12 cellular contexts compared by ENCODE assay signal in the genomic region with DNA sequence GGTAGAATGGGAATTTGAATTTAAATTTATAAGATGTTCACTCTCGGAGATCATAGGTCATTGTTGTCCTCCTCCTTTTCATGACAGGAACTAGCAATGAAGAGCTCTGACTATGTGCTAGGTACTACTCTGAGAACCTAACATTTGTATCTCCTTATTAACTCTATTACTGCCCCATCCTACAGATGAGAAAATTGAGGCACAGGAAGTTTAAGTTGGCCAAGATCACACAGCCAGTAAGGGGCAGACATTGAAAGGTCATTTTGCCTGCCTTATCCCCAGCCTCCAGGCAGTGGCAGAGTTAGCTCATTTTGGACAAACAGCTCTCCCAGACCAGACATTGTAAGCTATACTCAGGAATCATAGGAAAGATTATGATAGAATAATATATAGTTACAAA. TPM values are rescaled to one million over a fixed set of nuclear protein-coding genes. Genes with fewer than 3 reads are reported as not detected.
DNase-seq lines count a peak whose midpoint lies in the region; TF ChIP-seq lines count a peak whose summit lies in the region.
"Had no signal": no experiment of that assay in that cellular context is flagged by ENCODE, and none has a peak within 500 bp of the region (broad histone marks: within the 10 kb centered on the region; RNA-seq: fewer than 3 reads in every experiment).

No MANE protein-coding gene starts in this region.

- intact Hi-C loops in mammary epithelial cell (cut with micrococcal nuclease) (loop anchor here (1.0 to 10.0 kb wide), 8 partner anchors 29 to 411 kb away; a partner anchor contains a TSS), colonic mucosa (cut with DNase I) (loop anchor here (5.0 kb wide), 1 partner anchor 87 kb away; no protein-coding TSS in a partner anchor)

- TF ChIP-seq CTCF in LNCaP clone FGC (IDR thresholded peaks at IDR 0.05; ENCODE audit: control insufficient read depth, extremely low read depth, insufficient read depth) (peak; percentile 19; the same call in 1 of the 2 replicates), mammary epithelial cell (conservative IDR thresholded peaks at IDR 0.05 in 1 of 2, IDR thresholded peaks at IDR 0.05 in 1 of 2; ENCODE audit: extremely low read depth in 1 of 2, insufficient read depth in 1 of 2, low read depth in 1 of 2, low read length in 2 of 2) (peak; percentile 10 to 53), colonic mucosa (IDR thresholded peaks at IDR 0.05) (no peak)

- H3K27me3 ChIP-seq in CD8-positive, alpha-beta memory T cell (ENCODE audit: insufficient read depth, low read length, poor library complexity, severe bottlenecking): no peaks in the 10 kb centered on the region
- H3K27me3 ChIP-seq in mammary epithelial cell (ENCODE audit: insufficient read depth, low read length): no peaks in the 10 kb centered on the region
- no peaks in the 10 kb centered on the region for H3K27me3 ChIP-seq in colonic mucosa
- H3K27me3 ChIP-seq: heart right ventricle had no signal

- no peak overlapping the region for H2AFZ ChIP-seq in mammary epithelial cell (ENCODE audit: low read depth, low read length)

- no peaks in the 10 kb centered on the region for H4K20me1 ChIP-seq in mammary epithelial cell (ENCODE audit: insufficient read depth, low read length)

- 89% methylated on average over 1 of the region's 1 CpG for WGBS in mammary epithelial cell (ENCODE audit: low coverage, missing lambda C conversion rate)

- BruUV-seq in mammary epithelial cell (replicated peaks; lab: Mats Ljungman, UMichigan): no TSS peak

- peaks cover 59 to 73% (median 70%) of the 10 kb centered on the region in 3 donors for H3K4me1 Mint-ChIP-seq in CD8-positive, alpha-beta memory T cell
- H3K4me1 Mint-ChIP-seq: brain, nephron progenitor cell had no signal

- peak overlapping the region; percentile 36 to 99 (median 97) for H3K27ac Mint-ChIP-seq in CD8-positive, alpha-beta memory T cell
- H3K27ac Mint-ChIP-seq: brain, nephron progenitor cell had no signal

- H3K4me3 ChIP-seq in CD8-positive, alpha-beta memory T cell (ENCODE audit: low read length): no peak overlapping the region
- no peak overlapping the region for H3K4me3 ChIP-seq in LNCaP clone FGC (ENCODE audit: low read depth, low read length)
- H3K4me3 ChIP-seq in mammary epithelial cell (replicated peaks in 1 of 3; ENCODE audit: insufficient read depth in 1 of 3, low read depth in 2 of 3, low read length in 3 of 3): no peak overlapping the region
- no peak overlapping the region for H3K4me3 ChIP-seq in colonic mucosa
- H3K4me3 ChIP-seq: thoracic aorta had no signal

- dilution Hi-C loops in mammary epithelial cell (cut with HindIII; ENCODE audit: low sequenced_read_pairs): no loop called here

- H3K4me2 ChIP-seq in mammary epithelial cell (ENCODE audit: insufficient read depth, low read depth, low read length): no peak overlapping the region

- H3K27ac ChIP-seq in CD8-positive, alpha-beta memory T cell (ENCODE audit: low read depth, low read length): no peak overlapping the region
- H3K27ac ChIP-seq in mammary epithelial cell (ENCODE audit: insufficient read depth, low read depth, low read length): no peak overlapping the region
- H3K27ac ChIP-seq in colonic mucosa: no peak overlapping the region
- H3K27ac ChIP-seq: thoracic aorta had no signal

- H3K4me1 ChIP-seq in CD8-positive, alpha-beta memory T cell (ENCODE audit: insufficient read depth, low read length): peaks cover 43% of the 10 kb centered on the region
- H3K4me1 ChIP-seq in mammary epithelial cell (ENCODE audit: insufficient read depth, low read length): no peaks in the 10 kb centered on the region
- no peaks in the 10 kb centered on the region for H3K4me1 ChIP-seq in colonic mucosa

- H3K36me3 ChIP-seq in CD8-positive, alpha-beta memory T cell (ENCODE audit: insufficient read depth, low read length): peaks cover 6% of the 10 kb centered on the region
- H3K36me3 ChIP-seq in mammary epithelial cell (ENCODE audit: insufficient read depth, low read length): no peaks in the 10 kb centered on the region
- H3K36me3 ChIP-seq in colonic mucosa: no peaks in the 10 kb centered on the region

- no peaks in the 10 kb centered on the region for H3K79me2 ChIP-seq in mammary epithelial cell (ENCODE audit: insufficient read depth, low read length)

- no peaks in the 10 kb centered on the region for H3K27me3 Mint-ChIP-seq in CD8-positive, alpha-beta memory T cell

- no peak for DNase-seq in CD8-positive, alpha-beta memory T cell
- DNase-seq in LNCaP clone FGC (ENCODE audit: low read depth): no peak
- peak; percentile 14 for DNase-seq in mammary epithelial cell
- DNase-seq in myocyte (ENCODE audit: low read depth): peak; percentile 47
- DNase-seq in RPMI8226: no peak
- DNase-seq in cerebellar nuclear complex (lab: John Stamatoyannopoulos, UW): no peak
- DNase-seq in colonic mucosa: no peak

- no peaks in the 10 kb centered on the region for H3K9me3 Mint-ChIP-seq in CD8-positive, alpha-beta memory T cell
- H3K9me3 Mint-ChIP-seq: activated CD8-positive, alpha-beta T cell treated with anti-CD3 and anti-CD28 coated beads for 36 hours; brain; nephron progenitor cell had no signal

- H3K9me3 ChIP-seq in CD8-positive, alpha-beta memory T cell (ENCODE audit: low read length): no peaks in the 10 kb centered on the region
- H3K9me3 ChIP-seq in mammary epithelial cell (replicated peaks; ENCODE audit: insufficient read depth, low read length) (no peaks in the 10 kb centered on the region), colonic mucosa (no peaks in the 10 kb centered on the region)
- H3K9me3 ChIP-seq: heart right ventricle, thoracic aorta had no signal

- POLR2A ChIA-PET in CD8-positive, alpha-beta memory T cell (lab: Charles Lee): interaction anchor here (0.6 kb wide), 1 partner anchor 88 kb away, joined by 3 read pairs; no protein-coding TSS in a partner anchor

- no peak overlapping the region for H3K4me3 Mint-ChIP-seq in CD8-positive, alpha-beta memory T cell
- H3K4me3 Mint-ChIP-seq: brain, nephron progenitor cell had no signal

- H3K36me3 Mint-ChIP-seq in CD8-positive, alpha-beta memory T cell: peaks cover 7 to 65% (median 8%) of the 10 kb centered on the region in 3 donors
- H3K36me3 Mint-ChIP-seq: brain had no signal

- CTCF ChIA-PET in CD8-positive, alpha-beta memory T cell (lab: Charles Lee): interaction anchor here (0.8 to 7.2 kb wide), 21 partner anchors 8 to 138 kb away, joined by 3 to 91 read pairs (median 5); a partner anchor contains a TSS
- CTCF ChIA-PET in mammary epithelial cell (lab: Charles Lee; ENCODE audit: low non-redundant PET): interaction anchor here (0.8 kb wide), 1 partner anchor 172 kb away, joined by 7 read pairs; no protein-coding TSS in a partner anchor

- H3K9ac ChIP-seq in mammary epithelial cell (ENCODE audit: insufficient read depth, low read length): no peak overlapping the region
- H3K9ac ChIP-seq in colonic mucosa (ENCODE audit: low read depth in 2 of 2, low read length in 2 of 2): no peak overlapping the region

- in situ Hi-C loops in mammary epithelial cell (cut with MboI; ENCODE audit: low sequenced_read_pairs in 2 of 2): loop anchor here in 1 of 2 donors (5.0 kb wide), 1 partner anchor 87 kb away; no protein-coding TSS in a partner anchor

RNA-seq across cellular contexts. Expression of a gene that starts 6.0 kb away (rescaled TPM):
- total RNA-seq in CD8-positive, alpha-beta memory T cell: 100 to 1,000 TPM; 659 to 662 TPM
- 274 TPM for polyA plus RNA-seq in CD8-positive, alpha-beta memory T cell
- 1 to 10 TPM in 1 of 2 donors, under 1 TPM in 1; 0.92 to 1.0 TPM for total RNA-seq in mammary epithelial cell
- polyA plus RNA-seq in mammary epithelial cell: 2.0 TPM
- not detected for polyA minus RNA-seq in mammary epithelial cell
- total RNA-seq in myocyte: 51.7 and 51.8 TPM in 2 replicates
- 81.4 TPM for polyA plus RNA-seq in myocyte (2012)
- total RNA-seq in colonic mucosa: 10 to 100 TPM; 14.3 to 57.8 TPM

RNA-seq across cellular contexts. Expression of a gene that starts 30.0 kb away (rescaled TPM):
- 10 to 100 TPM; 44.8 to 46.7 TPM for total RNA-seq in CD8-positive, alpha-beta memory T cell
- polyA plus RNA-seq in CD8-positive, alpha-beta memory T cell: 38.6 TPM
- total RNA-seq in mammary epithelial cell (10 to 100 TPM; 30.3 to 75.8 TPM), myocyte (28.1 and 32.2 TPM in 2 replicates), colonic mucosa (10 to 100 TPM; 61.4 to 62.7 TPM)
- polyA plus RNA-seq in mammary epithelial cell: 17.5 TPM
- polyA minus RNA-seq in mammary epithelial cell: 33.5 TPM
- polyA plus RNA-seq in myocyte (2012): 25.2 TPM

Comparison
In these comparisons a context has a peak if more than half of its experiments do, and no peak if none do; other contexts are left out.
1. DNase-seq: peak in mammary epithelial cell (single experiment) and myocyte (single experiment); none in CD8-positive, alpha-beta memory T cell (0 of 5), LNCaP clone FGC (single experiment), RPMI8226 (single experiment), cerebellar nuclear complex (0 of 2) and colonic mucosa (single experiment).
2. RNA of a gene that starts 6.0 kb away (total RNA-seq): 659 to 662 TPM in CD8-positive, alpha-beta memory T cell; 14.3 to 57.8 TPM in colonic mucosa, 51.7 to 51.8 TPM in myocyte and 0.92 to 1.0 TPM in mammary epithelial cell; every median in the first group is over 10 times any median in the second.